In the genomic region with DNA sequence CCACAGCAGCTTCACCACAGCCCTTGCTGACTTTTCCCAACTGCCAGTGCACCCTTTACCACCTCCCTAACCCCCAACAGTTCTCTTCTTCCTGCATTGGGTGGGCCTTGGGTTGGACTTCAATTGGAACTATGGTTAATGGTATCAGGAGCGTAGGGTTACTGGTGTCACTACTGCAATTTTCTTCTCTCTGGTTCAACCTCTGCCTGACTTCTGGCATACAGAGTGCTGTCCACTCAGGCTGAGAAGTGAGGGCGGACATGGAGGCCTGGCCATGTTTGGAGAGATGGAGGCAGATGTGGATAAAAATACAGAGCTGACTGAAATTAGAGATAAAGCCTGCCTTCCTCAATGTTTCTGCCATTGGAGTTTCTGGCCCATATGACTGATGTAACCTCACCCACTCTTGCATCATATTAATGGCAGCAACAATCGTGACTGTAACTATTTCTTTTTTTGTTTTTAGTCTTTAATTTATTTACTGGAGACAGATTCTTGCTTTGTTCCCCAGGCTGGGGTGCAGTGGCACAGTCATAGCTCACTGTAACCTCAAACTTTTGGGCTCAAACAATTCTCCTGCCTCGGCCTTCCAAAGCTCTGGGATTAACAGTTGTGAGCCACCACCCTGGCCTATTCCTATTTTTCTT, we compare ENCODE assay signal across 1 cellular context.
TF ChIP-seq lines count a peak whose summit lies in the region.

No MANE protein-coding gene starts in this region.

TF ChIP-seq in K562, 482 proteins besides CTCF, POLR2A, EP300 and RAD21 (continued from another document):
- TF ChIP-seq, protein P1, sequence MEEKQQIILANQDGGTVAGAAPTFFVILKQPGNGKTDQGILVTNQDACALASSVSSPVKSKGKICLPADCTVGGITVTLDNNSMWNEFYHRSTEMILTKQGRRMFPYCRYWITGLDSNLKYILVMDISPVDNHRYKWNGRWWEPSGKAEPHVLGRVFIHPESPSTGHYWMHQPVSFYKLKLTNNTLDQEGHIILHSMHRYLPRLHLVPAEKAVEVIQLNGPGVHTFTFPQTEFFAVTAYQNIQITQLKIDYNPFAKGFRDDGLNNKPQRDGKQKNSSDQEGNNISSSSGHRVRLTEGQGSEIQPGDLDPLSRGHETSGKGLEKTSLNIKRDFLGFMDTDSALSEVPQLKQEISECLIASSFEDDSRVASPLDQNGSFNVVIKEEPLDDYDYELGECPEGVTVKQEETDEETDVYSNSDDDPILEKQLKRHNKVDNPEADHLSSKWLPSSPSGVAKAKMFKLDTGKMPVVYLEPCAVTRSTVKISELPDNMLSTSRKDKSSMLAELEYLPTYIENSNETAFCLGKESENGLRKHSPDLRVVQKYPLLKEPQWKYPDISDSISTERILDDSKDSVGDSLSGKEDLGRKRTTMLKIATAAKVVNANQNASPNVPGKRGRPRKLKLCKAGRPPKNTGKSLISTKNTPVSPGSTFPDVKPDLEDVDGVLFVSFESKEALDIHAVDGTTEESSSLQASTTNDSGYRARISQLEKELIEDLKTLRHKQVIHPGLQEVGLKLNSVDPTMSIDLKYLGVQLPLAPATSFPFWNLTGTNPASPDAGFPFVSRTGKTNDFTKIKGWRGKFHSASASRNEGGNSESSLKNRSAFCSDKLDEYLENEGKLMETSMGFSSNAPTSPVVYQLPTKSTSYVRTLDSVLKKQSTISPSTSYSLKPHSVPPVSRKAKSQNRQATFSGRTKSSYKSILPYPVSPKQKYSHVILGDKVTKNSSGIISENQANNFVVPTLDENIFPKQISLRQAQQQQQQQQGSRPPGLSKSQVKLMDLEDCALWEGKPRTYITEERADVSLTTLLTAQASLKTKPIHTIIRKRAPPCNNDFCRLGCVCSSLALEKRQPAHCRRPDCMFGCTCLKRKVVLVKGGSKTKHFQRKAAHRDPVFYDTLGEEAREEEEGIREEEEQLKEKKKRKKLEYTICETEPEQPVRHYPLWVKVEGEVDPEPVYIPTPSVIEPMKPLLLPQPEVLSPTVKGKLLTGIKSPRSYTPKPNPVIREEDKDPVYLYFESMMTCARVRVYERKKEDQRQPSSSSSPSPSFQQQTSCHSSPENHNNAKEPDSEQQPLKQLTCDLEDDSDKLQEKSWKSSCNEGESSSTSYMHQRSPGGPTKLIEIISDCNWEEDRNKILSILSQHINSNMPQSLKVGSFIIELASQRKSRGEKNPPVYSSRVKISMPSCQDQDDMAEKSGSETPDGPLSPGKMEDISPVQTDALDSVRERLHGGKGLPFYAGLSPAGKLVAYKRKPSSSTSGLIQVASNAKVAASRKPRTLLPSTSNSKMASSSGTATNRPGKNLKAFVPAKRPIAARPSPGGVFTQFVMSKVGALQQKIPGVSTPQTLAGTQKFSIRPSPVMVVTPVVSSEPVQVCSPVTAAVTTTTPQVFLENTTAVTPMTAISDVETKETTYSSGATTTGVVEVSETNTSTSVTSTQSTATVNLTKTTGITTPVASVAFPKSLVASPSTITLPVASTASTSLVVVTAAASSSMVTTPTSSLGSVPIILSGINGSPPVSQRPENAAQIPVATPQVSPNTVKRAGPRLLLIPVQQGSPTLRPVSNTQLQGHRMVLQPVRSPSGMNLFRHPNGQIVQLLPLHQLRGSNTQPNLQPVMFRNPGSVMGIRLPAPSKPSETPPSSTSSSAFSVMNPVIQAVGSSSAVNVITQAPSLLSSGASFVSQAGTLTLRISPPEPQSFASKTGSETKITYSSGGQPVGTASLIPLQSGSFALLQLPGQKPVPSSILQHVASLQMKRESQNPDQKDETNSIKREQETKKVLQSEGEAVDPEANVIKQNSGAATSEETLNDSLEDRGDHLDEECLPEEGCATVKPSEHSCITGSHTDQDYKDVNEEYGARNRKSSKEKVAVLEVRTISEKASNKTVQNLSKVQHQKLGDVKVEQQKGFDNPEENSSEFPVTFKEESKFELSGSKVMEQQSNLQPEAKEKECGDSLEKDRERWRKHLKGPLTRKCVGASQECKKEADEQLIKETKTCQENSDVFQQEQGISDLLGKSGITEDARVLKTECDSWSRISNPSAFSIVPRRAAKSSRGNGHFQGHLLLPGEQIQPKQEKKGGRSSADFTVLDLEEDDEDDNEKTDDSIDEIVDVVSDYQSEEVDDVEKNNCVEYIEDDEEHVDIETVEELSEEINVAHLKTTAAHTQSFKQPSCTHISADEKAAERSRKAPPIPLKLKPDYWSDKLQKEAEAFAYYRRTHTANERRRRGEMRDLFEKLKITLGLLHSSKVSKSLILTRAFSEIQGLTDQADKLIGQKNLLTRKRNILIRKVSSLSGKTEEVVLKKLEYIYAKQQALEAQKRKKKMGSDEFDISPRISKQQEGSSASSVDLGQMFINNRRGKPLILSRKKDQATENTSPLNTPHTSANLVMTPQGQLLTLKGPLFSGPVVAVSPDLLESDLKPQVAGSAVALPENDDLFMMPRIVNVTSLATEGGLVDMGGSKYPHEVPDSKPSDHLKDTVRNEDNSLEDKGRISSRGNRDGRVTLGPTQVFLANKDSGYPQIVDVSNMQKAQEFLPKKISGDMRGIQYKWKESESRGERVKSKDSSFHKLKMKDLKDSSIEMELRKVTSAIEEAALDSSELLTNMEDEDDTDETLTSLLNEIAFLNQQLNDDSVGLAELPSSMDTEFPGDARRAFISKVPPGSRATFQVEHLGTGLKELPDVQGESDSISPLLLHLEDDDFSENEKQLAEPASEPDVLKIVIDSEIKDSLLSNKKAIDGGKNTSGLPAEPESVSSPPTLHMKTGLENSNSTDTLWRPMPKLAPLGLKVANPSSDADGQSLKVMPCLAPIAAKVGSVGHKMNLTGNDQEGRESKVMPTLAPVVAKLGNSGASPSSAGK (IDR thresholded peaks at IDR 0.05) = peak; percentile 36
- TF ChIP-seq CEBPG (CRISPR knock-in tag; IDR thresholded peaks at IDR 0.05) = peak; percentile 98
- peak; percentile 98 for TF ChIP-seq CEBPG (tag; conservative IDR thresholded peaks at IDR 0.05 in 1 of 2, IDR thresholded peaks at IDR 0.05 in 1 of 2)
- TF ChIP-seq ZNF41 (CRISPR knock-in tag; conservative IDR thresholded peaks at IDR 0.05) = no peak; the same call in 1 of the 2 replicates
- 0 out of 2 replicates have a peak, but pooled peaks have one; percentile 37 for TF ChIP-seq RHOXF2B (CRISPR knock-in tag; conservative IDR thresholded peaks at IDR 0.05)
- TF ChIP-seq EP400 (IDR thresholded peaks at IDR 0.05) = peak; percentile 61
- TF ChIP-seq MECOM (CRISPR knock-in tag; IDR thresholded peaks at IDR 0.05) = peak; percentile 77
TF ChIP-seq in K562: peak in this region for 55.
